Comparison of ENCODE assay signal across 16 cellular contexts in genomic region chr20:51189814-51190782, GRCh38.
"Had no signal": no experiment of that assay in that cellular context is flagged by ENCODE, and none has a peak within 500 bp of the region (broad histone marks: within the 10 kb centered on the region; RNA-seq: fewer than 3 reads in every experiment).

No MANE protein-coding gene starts in this region.

- ATAC-seq: activated CD8-positive, alpha-beta T cell treated with anti-CD3 and anti-CD28 coated beads for 36 hours; activated naive CD8-positive, alpha-beta T cell treated with anti-CD3 and anti-CD28 coated beads, Interleukin-2, amount 50 U/mL, for 24 hours; T-cell had no signal

- H3K4me1 ChIP-seq: parathyroid adenoma, vagina had no signal

- H3K4me3 ChIP-seq: coronary artery, stomach, thoracic aorta, vagina had no signal

- H2AFZ ChIP-seq: parathyroid adenoma had no signal

- H3K4me1 Mint-ChIP-seq: activated naive CD8-positive, alpha-beta T cell treated with anti-CD3 and anti-CD28 coated beads, Interleukin-2, amount 50 U/mL, for 24 hours; T-cell had no signal

- DNase-seq: activated CD8-positive, alpha-beta T cell treated with anti-CD3 and anti-CD28 coated beads for 36 hours; activated naive CD4-positive, alpha-beta T cell treated with Interleukin-2 at 50 U/mL for 16 hours; activated naive CD8-positive, alpha-beta T cell treated with anti-CD3 and anti-CD28 coated beads, Interleukin-2, amount 50 U/mL, for 24 hours; central memory CD4-positive, alpha-beta T cell; effector CD4-positive, alpha-beta T cell; hippocampal formation; stimulated activated CD4-positive, alpha-beta T cell treated with anti-CD3 and anti-CD28 coated beads, Interleukin-15, amount 100 ng/mL, for 24 hours; stimulated activated CD4-positive, alpha-beta T cell treated with anti-CD3 and anti-CD28 coated beads, Interleukin-4, amount 100 ng/mL, for 24 hours; stomach; T-cell had no signal

- H3K36me3 ChIP-seq: stomach, thoracic aorta, vagina had no signal

- H3K9me3 ChIP-seq: stomach, thoracic aorta, vagina had no signal

- H3K27me3 ChIP-seq: vagina had no signal

- H3K79me2 ChIP-seq: parathyroid adenoma had no signal

- H3K9me3 Mint-ChIP-seq: activated CD8-positive, alpha-beta T cell treated with anti-CD3 and anti-CD28 coated beads for 36 hours; activated naive CD8-positive, alpha-beta T cell treated with anti-CD3 and anti-CD28 coated beads, Interleukin-2, amount 50 U/mL, for 24 hours; activated T-helper 1 cell treated with anti-CD3 and anti-CD28 coated beads, Interleukin-12 subunit alpha, Interleukin-12 subunit beta, Interleukin-2, Interleukin-4 antibody, amounts not matched to agents 30 ng/mL and 10 ng/mL and 1 ng/mL, durations not matched to agents 14 hours and 24 hours and 36 hours; T-cell had no signal

- H3K36me3 Mint-ChIP-seq: T-cell had no signal

- H3K4me3 Mint-ChIP-seq: activated CD8-positive, alpha-beta T cell treated with anti-CD3 and anti-CD28 coated beads for 36 hours; activated naive CD8-positive, alpha-beta T cell treated with anti-CD3 and anti-CD28 coated beads, Interleukin-2, amount 50 U/mL, for 24 hours; activated T-helper 1 cell treated with anti-CD3 and anti-CD28 coated beads, Interleukin-12 subunit alpha, Interleukin-12 subunit beta, Interleukin-2, Interleukin-4 antibody, amounts not matched to agents 30 ng/mL and 10 ng/mL and 1 ng/mL, durations not matched to agents 14 hours and 24 hours and 36 hours; T-cell had no signal

- H3K9ac ChIP-seq: parathyroid adenoma had no signal

- H3K27ac ChIP-seq: coronary artery, parathyroid adenoma, stomach, thoracic aorta, vagina, VCaP had no signal

- H3K27ac Mint-ChIP-seq: activated CD8-positive, alpha-beta T cell treated with anti-CD3 and anti-CD28 coated beads for 36 hours; activated naive CD8-positive, alpha-beta T cell treated with anti-CD3 and anti-CD28 coated beads, Interleukin-2, amount 50 U/mL, for 24 hours; activated T-helper 1 cell treated with anti-CD3 and anti-CD28 coated beads, Interleukin-12 subunit alpha, Interleukin-12 subunit beta, Interleukin-2, Interleukin-4 antibody, amounts not matched to agents 30 ng/mL and 10 ng/mL and 1 ng/mL, durations not matched to agents 14 hours and 24 hours and 36 hours; T-cell had no signal
